9 cellular contexts compared by ENCODE assay signal in the genomic region with DNA sequence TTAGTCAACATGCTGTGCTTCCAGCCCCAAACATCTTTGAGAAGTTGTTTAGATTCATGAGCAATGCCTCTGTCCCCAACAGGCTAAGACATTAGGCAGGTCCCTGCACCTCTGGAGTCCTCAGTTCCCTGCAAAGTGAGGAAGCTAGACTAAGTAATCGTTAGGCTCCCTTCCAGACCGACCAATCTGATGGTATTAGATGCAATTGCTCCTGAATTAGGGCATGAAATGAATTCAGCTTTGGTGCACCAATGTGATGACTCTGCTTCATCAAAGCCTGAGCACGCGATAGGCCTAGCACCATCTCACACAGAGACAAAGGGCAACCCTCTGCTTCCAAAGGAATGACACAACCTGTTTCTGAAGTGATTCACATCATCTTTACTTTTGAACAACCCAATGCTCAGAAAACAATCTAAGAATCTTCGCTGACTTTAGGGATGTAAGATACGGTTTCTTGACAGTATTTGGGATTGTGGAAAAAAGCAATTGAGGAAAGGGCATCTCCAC. TPM values are rescaled to one million over a fixed set of nuclear protein-coding genes. Genes with fewer than 3 reads are reported as not detected.
DNase-seq lines count a peak whose midpoint lies in the region; ATAC-seq and TF ChIP-seq lines count a peak whose summit lies in the region.
"Had no signal": no experiment of that assay in that cellular context is flagged by ENCODE, and none has a peak within 500 bp of the region (broad histone marks: within the 10 kb centered on the region; RNA-seq: fewer than 3 reads in every experiment).

No MANE protein-coding gene starts in this region.

- intact Hi-C loops in Calu3 (cut with micrococcal nuclease; ENCODE audit: unreplicated experiment): loop anchor here (10.0 kb wide), 1 partner anchor 465 kb away; a partner anchor contains a TSS
- intact Hi-C loops in body of pancreas (cut with DNase I): no loop called here

- no peak for DNase-seq in Calu3
- no peak for DNase-seq in MM.1S
- no peak for DNase-seq in body of pancreas
- no peak for DNase-seq in nephron progenitor cell
- DNase-seq in NK-92 (lab: John Stamatoyannopoulos, UW; ENCODE audit: unreplicated experiment): no peak
- DNase-seq in activated CD4-positive, CD25-positive, alpha-beta regulatory T cell treated with anti-CD3 and anti-CD28 coated beads, Interleukin-2, amount 50 U/mL, for 72 hours: no peak

- no peak for TF ChIP-seq POLR2A in body of pancreas (IDR thresholded peaks at IDR 0.05)

- H3K9me3 Mint-ChIP-seq in Calu3 (ENCODE audit: low read depth, unreplicated experiment): no peaks in the 10 kb centered on the region
- no peaks in the 10 kb centered on the region for H3K9me3 Mint-ChIP-seq in nephron progenitor cell

- no peaks in the 10 kb centered on the region for H3K27me3 ChIP-seq in MM.1S (replicated peaks; ENCODE audit: insufficient read depth, low read length)
- no peaks in the 10 kb centered on the region for H3K27me3 ChIP-seq in body of pancreas

- H3K79me2 ChIP-seq in MM.1S (ENCODE audit: low read length): peaks cover 34% of the 10 kb centered on the region

- 87 to 94% methylated on average over 6 of the region's 6 CpGs for WGBS in body of pancreas, 2 donors

- H3K27ac ChIP-seq in MM.1S (ENCODE audit: low read length) (no peak overlapping the region), body of pancreas (peak overlapping the region in 3 of 4 donors; percentile 87 to 95 (median 95))

- H3K9me3 ChIP-seq in MM.1S (replicated peaks; ENCODE audit: insufficient read depth, low read length) (no peaks in the 10 kb centered on the region), body of pancreas (no peaks in the 10 kb centered on the region)
- H3K9me3 ChIP-seq: mucosa of descending colon had no signal

- TF ChIP-seq CTCF in Calu3 (IDR thresholded peaks at IDR 0.05; ENCODE audit: unreplicated experiment): no peak
- TF ChIP-seq CTCF in MM.1S (IDR thresholded peaks at IDR 0.05; ENCODE audit: low read length): no peak
- no peak for TF ChIP-seq CTCF in body of pancreas (IDR thresholded peaks at IDR 0.05)
- no peak for TF ChIP-seq CTCF in nephron progenitor cell (IDR thresholded peaks at IDR 0.05)

- H3K36me3 Mint-ChIP-seq in Calu3 (ENCODE audit: insufficient read depth, unreplicated experiment) (peaks cover 44% of the 10 kb centered on the region), nephron progenitor cell (ENCODE audit: low read depth) (peaks cover 1% of the 10 kb centered on the region)

- CTCF ChIA-PET in Calu3 (lab: Charles Lee): no interaction called here

- H3K4me3 Mint-ChIP-seq in Calu3 (ENCODE audit: low read depth, unreplicated experiment) (peak overlapping the region; percentile 98), nephron progenitor cell (peak overlapping the region; percentile 58)

- H3K27ac Mint-ChIP-seq in Calu3 (ENCODE audit: unreplicated experiment) (peak overlapping the region; percentile 99), nephron progenitor cell (no peak overlapping the region)

- H4K20me1 ChIP-seq in MM.1S (ENCODE audit: insufficient read depth, low read length): peaks cover 4% of the 10 kb centered on the region; the same call in 1 of the 2 replicates

- H3K4me2 ChIP-seq in MM.1S (ENCODE audit: low read depth, low read length): peak overlapping the region; percentile 57

- H3K36me3 ChIP-seq in MM.1S (replicated peaks; ENCODE audit: insufficient read depth, low read length) (no peaks in the 10 kb centered on the region), body of pancreas (replicated peaks in 1 of 2; ENCODE audit: insufficient read depth in 1 of 2, low read depth in 2 of 2) (no peaks in the 10 kb centered on the region)

- H3K4me3 ChIP-seq in MM.1S (ENCODE audit: low read length) (no peak overlapping the region), body of pancreas (no peak overlapping the region)

- no peaks in the 10 kb centered on the region for H3K27me3 Mint-ChIP-seq in Calu3 (ENCODE audit: unreplicated experiment)
- peaks cover 8% of the 10 kb centered on the region for H3K27me3 Mint-ChIP-seq in nephron progenitor cell (ENCODE audit: low read depth, poor library complexity)

- H3K4me1 ChIP-seq in MM.1S (ENCODE audit: low read length) (peaks cover 14% of the 10 kb centered on the region; the same call in 1 of the 2 replicates), body of pancreas (peaks cover 19% of the 10 kb centered on the region)

- ATAC-seq in body of pancreas (no peak), HG03442 (IDR thresholded peaks at IDR 0.05; ENCODE audit: unreplicated experiment) (no peak), HG02763 (IDR thresholded peaks at IDR 0.05; ENCODE audit: unreplicated experiment) (no peak)

- H2AFZ ChIP-seq in MM.1S (ENCODE audit: low read length): peak overlapping the region; percentile 32

- BruUV-seq in Calu3 (replicated peaks; lab: Mats Ljungman, UMichigan): no TSS peak

- H3K9me2 ChIP-seq in MM.1S (replicated peaks; ENCODE audit: insufficient read depth, low read length): no peaks in the 10 kb centered on the region

- peaks cover 35% of the 10 kb centered on the region for H3K4me1 Mint-ChIP-seq in Calu3 (ENCODE audit: low read depth, unreplicated experiment)
- peaks cover 31% of the 10 kb centered on the region for H3K4me1 Mint-ChIP-seq in nephron progenitor cell

- no peak overlapping the region for H3K9ac ChIP-seq in MM.1S (ENCODE audit: low read length)

- peaks cover 18% of the 10 kb centered on the region for H3F3A ChIP-seq in MM.1S (ENCODE audit: insufficient read depth, low read length)

RNA-seq across cellular contexts. Expression of a gene that starts 0.7 kb away (rescaled TPM):
- total RNA-seq in Calu3 (2022) (124 and 126 TPM in 2 replicates), body of pancreas (10 to 100 TPM; 17.1 to 29.8 TPM)
